ENCODE assay signal across 31 cellular contexts in the genomic region with DNA sequence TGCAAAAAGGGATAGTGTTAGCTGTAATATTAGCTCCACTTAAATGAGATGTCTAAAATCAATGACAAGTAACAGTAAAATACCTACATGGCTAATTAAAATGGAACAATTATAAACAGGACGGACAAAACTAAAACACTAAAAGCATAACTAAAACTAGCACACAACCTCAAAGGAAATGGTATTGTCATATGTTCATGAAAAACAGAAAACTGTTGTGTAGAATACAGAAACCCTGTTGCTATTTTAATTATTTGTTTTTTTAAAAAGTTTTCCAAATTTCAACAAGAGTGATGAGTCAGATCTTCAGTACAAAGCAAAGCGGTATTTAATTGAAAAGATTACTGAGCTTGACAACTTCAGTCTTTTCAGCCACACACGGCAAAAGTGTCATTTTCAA. TPM values are rescaled to one million over a fixed set of nuclear protein-coding genes. Genes with fewer than 3 reads are reported as not detected.
DNase-seq lines count a peak whose midpoint lies in the region; ATAC-seq, FAIRE-seq and TF ChIP-seq lines count a peak whose summit lies in the region.
"Had no signal": no experiment of that assay in that cellular context is flagged by ENCODE, and none has a peak within 500 bp of the region (broad histone marks: within the 10 kb centered on the region; RNA-seq: fewer than 3 reads in every experiment).

No MANE protein-coding gene starts in this region.

- H4K20me1 ChIP-seq in DOHH2 (ENCODE audit: control insufficient read depth, insufficient read depth, low read depth, low read length) = no peaks in the 10 kb centered on the region
- no peaks in the 10 kb centered on the region for H4K20me1 ChIP-seq in astrocyte (ENCODE audit: insufficient read depth, low read length)

- H3K4me3 ChIP-seq in DOHH2 (ENCODE audit: low read length) = peak overlapping the region; percentile 62
- no peak overlapping the region for H3K4me3 ChIP-seq in astrocyte (ENCODE audit: insufficient read depth, low read depth, low read length)
- H3K4me3 ChIP-seq in pancreas = no peak overlapping the region
- H3K4me3 ChIP-seq: colonic mucosa, GM23248, left lung, psoas muscle, testis had no signal

- peaks cover 10% of the 10 kb centered on the region for H3F3A ChIP-seq in DOHH2 (ENCODE audit: control insufficient read depth, insufficient read depth)

- H3K9me3 Mint-ChIP-seq in astrocyte (ENCODE audit: unreplicated experiment) = no peaks in the 10 kb centered on the region
- H3K9me3 Mint-ChIP-seq: activated B cell treated with CpG ODN at 0.5 μM for 24 hours; CD8-positive, alpha-beta T cell had no signal

- intact Hi-C loops in pancreas (cut with DNase I) = no loop called here

- DNase-seq in astrocyte (ENCODE audit: low read depth) (no peak), pancreas (no peak), HEK293T (ENCODE audit: extremely low spot score) (no peak)
- no peak for DNase-seq in activated CD8-positive, alpha-beta memory T cell treated with anti-CD3 and anti-CD28 coated beads, Interleukin-2, amount 50 U/mL, for 48 hours
- DNase-seq: activated B cell treated with CpG ODN at 0.5 μM for 24 hours; activated CD4-positive, alpha-beta T cell treated with anti-CD3 and anti-CD28 coated beads, Interleukin-2, amount 50 U/mL, for 4 hours; activated naive CD4-positive, alpha-beta T cell treated with anti-CD3 and anti-CD28 coated beads, Interleukin-2, amount 50 U/mL, for 16 hours; amygdala; CD8-positive, alpha-beta T cell; colonic mucosa; DMS 273 treated with DMSO at 0.1 percent for 48 hours; effector memory CD4-positive, alpha-beta T cell; foreskin keratinocyte; GM23248; left lung; mesendoderm; NCI-H1048; NCI-H1694; NCI-H2171 treated with DMSO at 0.1 percent for 48 hours; NCI-H524 treated with DMSO at 0.1 percent for 48 hours; NK-92 treated with Interleukin-12 subunit alpha and Interleukin-12 subunit beta, amount 100 ng/mL, for 24 hours; psoas muscle; SIG-M5; stimulated activated naive CD4-positive, alpha-beta T cell treated with Interleukin-2 at 50 U/mL for 16 hours; testis had no signal

- H3K36me3 ChIP-seq in DOHH2 (ENCODE audit: control insufficient read depth, low read length) (no peaks in the 10 kb centered on the region), astrocyte (ENCODE audit: insufficient read depth, low read length) (no peaks in the 10 kb centered on the region), pancreas (no peaks in the 10 kb centered on the region)
- H3K36me3 ChIP-seq: colonic mucosa, left lung had no signal

- WGBS in pancreas, 2 donors = 89 to 92% methylated on average over 3 of the region's 3 CpGs

- H3K27ac ChIP-seq in DOHH2 (ENCODE audit: low read depth, low read length) (peak overlapping the region; percentile 60), astrocyte (ENCODE audit: low read depth, low read length) (no peak overlapping the region), pancreas (no peak overlapping the region)
- H3K27ac ChIP-seq: colonic mucosa, foreskin keratinocyte, GM23248, left lung, psoas muscle, testis had no signal

- H3K36me3 Mint-ChIP-seq in astrocyte (ENCODE audit: low read depth, unreplicated experiment) = no peaks in the 10 kb centered on the region

- no peak overlapping the region for H2AFZ ChIP-seq in astrocyte (ENCODE audit: low read depth, low read length)
- H2AFZ ChIP-seq: GM23248 had no signal

- ATAC-seq in GM21390 (IDR thresholded peaks at IDR 0.05; ENCODE audit: unreplicated experiment) (peak; percentile 17), pancreas (no peak), HG03139 (IDR thresholded peaks at IDR 0.05; ENCODE audit: unreplicated experiment) (no peak)
- ATAC-seq: CD8-positive, alpha-beta T cell; esophagus mucosa; foreskin keratinocyte; HepG2; left lung; psoas muscle had no signal

- H3K9me3 ChIP-seq in DOHH2 (ENCODE audit: control insufficient read depth, insufficient read depth, low read length) (no peaks in the 10 kb centered on the region), astrocyte (ENCODE audit: insufficient read depth, low read depth, low read length) (no peaks in the 10 kb centered on the region), pancreas (no peaks in the 10 kb centered on the region)
- H3K9me3 ChIP-seq: colonic mucosa, left lung, psoas muscle, testis had no signal

- peak; percentile 47 for FAIRE-seq in astrocyte (lab: Jason Lieb, UNC)
- peak; percentile 32 for FAIRE-seq in pancreas (lab: Jason Lieb, UNC)
- FAIRE-seq: bronchial epithelial cell, HepG2 had no signal

- TF ChIP-seq CTCF in DOHH2 (IDR thresholded peaks at IDR 0.05; ENCODE audit: low read depth, low read length, poor library complexity, severe bottlenecking) (no peak), astrocyte (IDR thresholded peaks at IDR 0.05; ENCODE audit: insufficient read depth, low read depth, low read length) (no peak), pancreas (IDR thresholded peaks at IDR 0.05) (no peak)

- POLR2A ChIA-PET in HEK293T (lab: Yijun Ruan, JAX) = no interaction called here

- H3K4me2 ChIP-seq in DOHH2 (ENCODE audit: low read length) = peak overlapping the region; percentile 93
- no peak overlapping the region for H3K4me2 ChIP-seq in astrocyte (ENCODE audit: low read length)

- CTCF ChIA-PET in HEK293T (lab: Yijun Ruan, JAX) = no interaction called here

- H3K4me1 ChIP-seq in DOHH2 (ENCODE audit: control insufficient read depth, low read length) (peaks cover 70% of the 10 kb centered on the region), astrocyte (ENCODE audit: insufficient read depth, low read length) (peaks cover 6% of the 10 kb centered on the region), pancreas (peaks cover 0 to 6% (median 0%) of the 10 kb centered on the region in 3 donors)
- H3K4me1 ChIP-seq: colonic mucosa, testis had no signal

- H3K4me3 Mint-ChIP-seq in astrocyte (ENCODE audit: unreplicated experiment) = no peak overlapping the region
- H3K4me3 Mint-ChIP-seq: activated B cell treated with CpG ODN at 0.5 μM for 24 hours; CD8-positive, alpha-beta T cell had no signal

- H3K27me3 ChIP-seq in DOHH2 (ENCODE audit: control insufficient read depth, low read length) (no peaks in the 10 kb centered on the region), astrocyte (ENCODE audit: insufficient read depth, low read length) (no peaks in the 10 kb centered on the region), pancreas (no peaks in the 10 kb centered on the region)
- H3K27me3 ChIP-seq: colonic mucosa, foreskin keratinocyte, left lung, testis had no signal

- no peaks in the 10 kb centered on the region for H3K27me3 Mint-ChIP-seq in astrocyte (ENCODE audit: low read depth, unreplicated experiment)
- H3K27me3 Mint-ChIP-seq: activated B cell treated with CpG ODN at 0.5 μM for 24 hours had no signal

- no peaks in the 10 kb centered on the region for H3K9me2 ChIP-seq in DOHH2 (replicated peaks; ENCODE audit: control insufficient read depth, low read length)

- H3K79me2 ChIP-seq in DOHH2 (ENCODE audit: control insufficient read depth, low read length) (peaks cover 68% of the 10 kb centered on the region), astrocyte (ENCODE audit: insufficient read depth, low read length) (peaks cover 8% of the 10 kb centered on the region)

- no peak overlapping the region for H3K9ac ChIP-seq in astrocyte (ENCODE audit: low read length)
- H3K9ac ChIP-seq: GM23248 had no signal

- no peak overlapping the region for H3K27ac Mint-ChIP-seq in astrocyte (ENCODE audit: unreplicated experiment)
- H3K27ac Mint-ChIP-seq: activated B cell treated with CpG ODN at 0.5 μM for 24 hours; CD8-positive, alpha-beta T cell had no signal

- H3K4me1 Mint-ChIP-seq in astrocyte (ENCODE audit: low read depth, unreplicated experiment) = peaks cover 1% of the 10 kb centered on the region

TF ChIP-seq in HEK293T, 16 proteins besides CTCF, POLR2A, EP300 and RAD21:
- TF ChIP-seq SUZ12 (IDR thresholded peaks at IDR 0.05) = no peak
- no peak for TF ChIP-seq HDGF (IDR thresholded peaks at IDR 0.05; ENCODE audit: borderline replicate concordance)
- TF ChIP-seq SP1 (IDR thresholded peaks at IDR 0.05) = no peak
- no peak for TF ChIP-seq ZNF384 (IDR thresholded peaks at IDR 0.05)
- TF ChIP-seq TARDBP (IDR thresholded peaks at IDR 0.05) = no peak
- no peak for TF ChIP-seq NFRKB (IDR thresholded peaks at IDR 0.05)
- no peak for TF ChIP-seq L3MBTL2 (conservative IDR thresholded peaks at IDR 0.05)
- no peak for TF ChIP-seq LEF1 (IDR thresholded peaks at IDR 0.05; ENCODE audit: borderline replicate concordance)
- TF ChIP-seq FOXK2 (IDR thresholded peaks at IDR 0.05) = no peak
- no peak for TF ChIP-seq FOXA1 (IDR thresholded peaks at IDR 0.05)
- TF ChIP-seq ELF4 (IDR thresholded peaks at IDR 0.05) = no peak
- no peak for TF ChIP-seq CTBP1 (IDR thresholded peaks at IDR 0.05; ENCODE audit: borderline replicate concordance)
- no peak for TF ChIP-seq BHLHE40 (IDR thresholded peaks at IDR 0.05; ENCODE audit: borderline replicate concordance)
- no peak for TF ChIP-seq ARNT (IDR thresholded peaks at IDR 0.05)
- TF ChIP-seq, protein P1, sequence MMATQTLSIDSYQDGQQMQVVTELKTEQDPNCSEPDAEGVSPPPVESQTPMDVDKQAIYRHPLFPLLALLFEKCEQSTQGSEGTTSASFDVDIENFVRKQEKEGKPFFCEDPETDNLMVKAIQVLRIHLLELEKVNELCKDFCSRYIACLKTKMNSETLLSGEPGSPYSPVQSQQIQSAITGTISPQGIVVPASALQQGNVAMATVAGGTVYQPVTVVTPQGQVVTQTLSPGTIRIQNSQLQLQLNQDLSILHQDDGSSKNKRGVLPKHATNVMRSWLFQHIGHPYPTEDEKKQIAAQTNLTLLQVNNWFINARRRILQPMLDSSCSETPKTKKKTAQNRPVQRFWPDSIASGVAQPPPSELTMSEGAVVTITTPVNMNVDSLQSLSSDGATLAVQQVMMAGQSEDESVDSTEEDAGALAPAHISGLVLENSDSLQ (IDR thresholded peaks at IDR 0.05) = no peak
- TF ChIP-seq FOXM1 (IDR thresholded peaks at IDR 0.05; ENCODE audit: borderline replicate concordance) = no peak
TF ChIP-seq in HEK293T: peak in this region for 0.

RNA-seq across cellular contexts. Expression of a gene that starts 4.2 kb away (rescaled TPM):
- total RNA-seq in astrocyte (4.3 and 4.8 TPM in 2 replicates), pancreas (1 to 10 TPM; 2.7 to 8.8 (median 4.1) TPM)
- 1 to 10 TPM; 7.1 to 9.7 TPM for polyA plus RNA-seq in pancreas
